Comparison of ENCODE assay signal across 10 cellular contexts in the genomic region with DNA sequence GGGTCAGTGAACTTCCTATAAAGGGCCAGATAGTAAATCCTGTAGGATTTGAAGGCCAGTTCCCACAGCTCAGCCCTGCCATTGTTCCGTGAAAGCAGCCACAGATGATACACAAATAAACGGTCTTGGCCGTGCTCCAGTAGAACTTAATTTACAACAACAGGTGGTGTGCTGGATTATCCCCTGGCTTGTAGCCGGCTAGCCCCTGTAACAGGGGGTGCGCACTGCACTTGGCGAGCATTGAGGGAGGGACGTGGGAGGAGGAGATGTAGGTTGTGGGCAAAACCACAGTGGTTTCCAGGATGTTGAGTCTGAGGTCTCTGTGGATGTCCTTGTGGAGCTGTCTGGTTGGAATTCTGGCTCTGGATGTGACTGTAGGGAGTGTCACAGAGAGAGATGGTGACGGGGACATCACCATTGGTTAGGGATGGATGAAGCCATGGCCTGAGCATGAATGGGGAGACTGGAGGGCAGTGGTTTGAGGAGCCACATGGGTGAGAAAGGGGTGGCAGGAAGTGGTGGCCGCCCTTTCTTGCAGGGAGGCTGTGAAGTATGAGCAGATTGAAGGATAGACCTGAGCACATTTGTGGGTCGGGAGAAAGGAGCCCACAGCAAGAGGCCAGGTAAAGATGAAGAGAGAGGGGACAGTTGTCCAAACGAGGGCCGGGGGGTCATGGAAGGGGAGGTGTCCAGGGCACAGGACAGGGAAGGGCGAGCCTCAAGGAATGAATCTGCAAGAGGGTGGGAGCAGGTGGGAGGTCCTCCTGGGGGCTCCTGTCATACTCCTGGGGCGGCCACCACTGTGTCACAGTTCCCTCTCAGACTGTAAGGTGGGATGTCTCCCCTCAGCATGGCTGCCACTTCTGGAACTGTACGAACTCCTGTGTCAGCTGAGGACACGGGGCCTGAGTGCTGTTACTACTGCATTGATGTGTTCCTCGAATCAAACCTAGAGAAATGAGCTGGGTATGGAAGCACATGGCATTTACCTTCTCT. TPM values are rescaled to one million over a fixed set of nuclear protein-coding genes. Genes with fewer than 3 reads are reported as not detected.
A peak's percentile ranks its signal among the peaks of the same experiment; 100 is the strongest.
DNase-seq lines count a peak whose midpoint lies in the region; ATAC-seq, FAIRE-seq and TF ChIP-seq lines count a peak whose summit lies in the region.
"Had no signal": no experiment of that assay in that cellular context is flagged by ENCODE, and none has a peak within 500 bp of the region (broad histone marks: within the 10 kb centered on the region; RNA-seq: fewer than 3 reads in every experiment).

No MANE protein-coding gene starts in this region.

- TF ChIP-seq POLR2A in sigmoid colon (IDR thresholded peaks at IDR 0.05): no peak

- intact Hi-C loops in left lung (cut with DNase I): no loop called here
- intact Hi-C loops in sigmoid colon (cut with DNase I): no loop called here

- no peaks in the 10 kb centered on the region for H3K36me3 ChIP-seq in left lung
- H3K36me3 ChIP-seq in sigmoid colon: no peaks in the 10 kb centered on the region
- H3K36me3 ChIP-seq in Karpas-422 (ENCODE audit: insufficient read depth, low read length): no peaks in the 10 kb centered on the region
- H3K36me3 ChIP-seq: brain microvascular endothelial cell had no signal

- H3K4me3 ChIP-seq in left lung (no peak overlapping the region), sigmoid colon (no peak overlapping the region), Karpas-422 (ENCODE audit: low read length) (no peak overlapping the region)

- H4K20me1 ChIP-seq in Karpas-422 (ENCODE audit: insufficient read depth, low read depth, low read length): no peaks in the 10 kb centered on the region

- TF ChIP-seq EP300 in sigmoid colon (IDR thresholded peaks at IDR 0.05): no peak

- H3K9me2 ChIP-seq in Karpas-422 (replicated peaks; ENCODE audit: insufficient read depth, low read length): no peaks in the 10 kb centered on the region

- H3K79me2 ChIP-seq in Karpas-422 (ENCODE audit: low read length): no peaks in the 10 kb centered on the region

- H3K4me1 ChIP-seq in left lung: peaks cover 0 to 29% of the 10 kb centered on the region in 2 donors
- H3K4me1 ChIP-seq in sigmoid colon: no peaks in the 10 kb centered on the region
- no peaks in the 10 kb centered on the region for H3K4me1 ChIP-seq in Karpas-422 (ENCODE audit: low read length)

- peaks cover 17% of the 10 kb centered on the region for H3K9me3 Mint-ChIP-seq in nephron

- no peaks in the 10 kb centered on the region for H3K9me3 ChIP-seq in T-helper 17 cell (ENCODE audit: control insufficient read depth, low read length, poor library complexity, severe bottlenecking)
- H3K9me3 ChIP-seq in left lung: no peaks in the 10 kb centered on the region
- H3K9me3 ChIP-seq in sigmoid colon: peaks cover 0 to 2% (median 0%) of the 10 kb centered on the region in 4 donors
- H3K9me3 ChIP-seq in Karpas-422 (ENCODE audit: low read length): no peaks in the 10 kb centered on the region

- H3K27me3 ChIP-seq in left lung: no peaks in the 10 kb centered on the region
- H3K27me3 ChIP-seq in sigmoid colon: no peaks in the 10 kb centered on the region
- H3K27me3 ChIP-seq in Karpas-422 (ENCODE audit: low read length): no peaks in the 10 kb centered on the region
- H3K27me3 ChIP-seq: brain microvascular endothelial cell had no signal

- H3K27me3 Mint-ChIP-seq in T-helper 17 cell: no peaks in the 10 kb centered on the region
- H3K27me3 Mint-ChIP-seq in nephron (ENCODE audit: low read depth): peaks cover 27% of the 10 kb centered on the region

- peak; percentile 89 for FAIRE-seq in HTR-8/SVneo (lab: Jason Lieb, UNC)

- H3K36me3 Mint-ChIP-seq in T-helper 17 cell (ENCODE audit: low read depth): no peaks in the 10 kb centered on the region
- H3K36me3 Mint-ChIP-seq in nephron (ENCODE audit: low read depth): no peaks in the 10 kb centered on the region

- H3K4me3 Mint-ChIP-seq in T-helper 17 cell (peak overlapping the region; percentile 61), nephron (no peak overlapping the region)

- no peak for DNase-seq in HTR-8/SVneo (ENCODE audit: insufficient read length, low spot score)
- peak; percentile 61 for DNase-seq in NCI-H2029 treated with DMSO at 0.1 percent for 48 hours (lab: John Stamatoyannopoulos, UW)
- no peak for DNase-seq in T-helper 17 cell
- no peak for DNase-seq in SKM-1 (lab: John Stamatoyannopoulos, UW; ENCODE audit: unreplicated experiment)
- no peak for DNase-seq in left lung
- DNase-seq in sigmoid colon: no peak
- no peak for DNase-seq in Karpas-422
- DNase-seq: brain microvascular endothelial cell, NCI-H2081 treated with DMSO at 0.1 percent for 48 hours had no signal

- H3K9ac ChIP-seq in Karpas-422 (ENCODE audit: low read length): no peak overlapping the region

- no peak overlapping the region for H3K4me2 ChIP-seq in Karpas-422 (ENCODE audit: low read depth, low read length, poor library complexity, severe bottlenecking)

- TF ChIP-seq CTCF in nephron (IDR thresholded peaks at IDR 0.05; ENCODE audit: unreplicated experiment in 3 of 3) (no peak), left lung (IDR thresholded peaks at IDR 0.05) (no peak), sigmoid colon (IDR thresholded peaks at IDR 0.05) (no peak)

- H3K4me1 Mint-ChIP-seq in T-helper 17 cell: peaks cover 12% of the 10 kb centered on the region
- H3K4me1 Mint-ChIP-seq in nephron: peaks cover 47% of the 10 kb centered on the region

- no peak for ATAC-seq in T-helper 17 cell
- no peak for ATAC-seq in left lung

- H3K27ac Mint-ChIP-seq in T-helper 17 cell (peak overlapping the region; percentile 45), nephron (peak overlapping the region; percentile 32 to 85 (median 80))

- no peak overlapping the region for H3K27ac ChIP-seq in left lung
- no peak overlapping the region for H3K27ac ChIP-seq in sigmoid colon
- H3K27ac ChIP-seq in Karpas-422 (ENCODE audit: low read length): no peak overlapping the region
- H3K27ac ChIP-seq: brain microvascular endothelial cell had no signal

- 54 to 66% methylated on average over 17 of the region's 17 CpGs for WGBS in sigmoid colon, 2 donors

- H2AFZ ChIP-seq in Karpas-422 (ENCODE audit: low read length): no peak overlapping the region

RNA-seq across cellular contexts. Expression of a gene that starts 53.6 kb away (rescaled TPM):
- total RNA-seq in T-helper 17 cell (1 to 10 TPM in 1 of 2 donors, under 1 TPM in 1; 0.37 to 1.9 TPM), left lung (1 to 10 TPM; 6.0 to 7.3 TPM), sigmoid colon (1 to 10 TPM in 3 of 4 donors, under 1 TPM in 1; 0.95 to 5.5 (median 1.8) TPM)
- under 1 TPM in 1 of 3 donors, not detected in 2; 0.74 TPM for polyA plus RNA-seq in sigmoid colon
- total RNA-seq in Karpas-422 (2014; rRNA removed; shearing (Covaris generic); ENCODE audit: low replicate concordance): 0.22 TPM in 1 of 2 replicates, not detected in the other
